ENCODE assay signal across 1 cellular context in genomic region chr2:177711472-177712276, GRCh38.
TF ChIP-seq lines count a peak whose summit lies in the region.

No MANE protein-coding gene starts in this region.

TF ChIP-seq in K562, 482 proteins besides CTCF, POLR2A, EP300 and RAD21 (continued from another document):
- no peak for TF ChIP-seq CHD7 (IDR thresholded peaks at IDR 0.05; ENCODE audit: low read depth, low read length)
- TF ChIP-seq MED1 (CRISPR knock-in tag; IDR thresholded peaks at IDR 0.05; ENCODE audit: borderline replicate concordance) = no peak
- no peak for TF ChIP-seq ZFP30 (CRISPR knock-in tag; IDR thresholded peaks at IDR 0.05; ENCODE audit: borderline replicate concordance)
- no peak for TF ChIP-seq MCM2 (IDR thresholded peaks at IDR 0.05; ENCODE audit: low read depth)
- TF ChIP-seq E2F8 (IDR thresholded peaks at IDR 0.05; ENCODE audit: low read depth, partially characterized antibody) = no peak
TF ChIP-seq in K562: peak in this region for 0.
